ENCODE assay signal across 1 cellular context in genomic region chr5:109910874-109911273, GRCh38.
TF ChIP-seq lines count a peak whose summit lies in the region.

No MANE protein-coding gene starts in this region.

TF ChIP-seq in WTC11, 78 proteins besides CTCF, POLR2A, EP300 and RAD21 (continued from another document):
- TF ChIP-seq, protein P1, sequence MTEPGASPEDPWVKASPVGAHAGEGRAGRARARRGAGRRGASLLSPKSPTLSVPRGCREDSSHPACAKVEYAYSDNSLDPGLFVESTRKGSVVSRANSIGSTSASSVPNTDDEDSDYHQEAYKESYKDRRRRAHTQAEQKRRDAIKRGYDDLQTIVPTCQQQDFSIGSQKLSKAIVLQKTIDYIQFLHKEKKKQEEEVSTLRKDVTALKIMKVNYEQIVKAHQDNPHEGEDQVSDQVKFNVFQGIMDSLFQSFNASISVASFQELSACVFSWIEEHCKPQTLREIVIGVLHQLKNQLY (CRISPR knock-in tag; IDR thresholded peaks at IDR 0.05): no peak
- TF ChIP-seq, protein P2, sequence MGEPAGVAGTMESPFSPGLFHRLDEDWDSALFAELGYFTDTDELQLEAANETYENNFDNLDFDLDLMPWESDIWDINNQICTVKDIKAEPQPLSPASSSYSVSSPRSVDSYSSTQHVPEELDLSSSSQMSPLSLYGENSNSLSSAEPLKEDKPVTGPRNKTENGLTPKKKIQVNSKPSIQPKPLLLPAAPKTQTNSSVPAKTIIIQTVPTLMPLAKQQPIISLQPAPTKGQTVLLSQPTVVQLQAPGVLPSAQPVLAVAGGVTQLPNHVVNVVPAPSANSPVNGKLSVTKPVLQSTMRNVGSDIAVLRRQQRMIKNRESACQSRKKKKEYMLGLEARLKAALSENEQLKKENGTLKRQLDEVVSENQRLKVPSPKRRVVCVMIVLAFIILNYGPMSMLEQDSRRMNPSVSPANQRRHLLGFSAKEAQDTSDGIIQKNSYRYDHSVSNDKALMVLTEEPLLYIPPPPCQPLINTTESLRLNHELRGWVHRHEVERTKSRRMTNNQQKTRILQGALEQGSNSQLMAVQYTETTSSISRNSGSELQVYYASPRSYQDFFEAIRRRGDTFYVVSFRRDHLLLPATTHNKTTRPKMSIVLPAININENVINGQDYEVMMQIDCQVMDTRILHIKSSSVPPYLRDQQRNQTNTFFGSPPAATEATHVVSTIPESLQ (CRISPR knock-in tag; IDR thresholded peaks at IDR 0.05): no peak
- TF ChIP-seq, protein P3, sequence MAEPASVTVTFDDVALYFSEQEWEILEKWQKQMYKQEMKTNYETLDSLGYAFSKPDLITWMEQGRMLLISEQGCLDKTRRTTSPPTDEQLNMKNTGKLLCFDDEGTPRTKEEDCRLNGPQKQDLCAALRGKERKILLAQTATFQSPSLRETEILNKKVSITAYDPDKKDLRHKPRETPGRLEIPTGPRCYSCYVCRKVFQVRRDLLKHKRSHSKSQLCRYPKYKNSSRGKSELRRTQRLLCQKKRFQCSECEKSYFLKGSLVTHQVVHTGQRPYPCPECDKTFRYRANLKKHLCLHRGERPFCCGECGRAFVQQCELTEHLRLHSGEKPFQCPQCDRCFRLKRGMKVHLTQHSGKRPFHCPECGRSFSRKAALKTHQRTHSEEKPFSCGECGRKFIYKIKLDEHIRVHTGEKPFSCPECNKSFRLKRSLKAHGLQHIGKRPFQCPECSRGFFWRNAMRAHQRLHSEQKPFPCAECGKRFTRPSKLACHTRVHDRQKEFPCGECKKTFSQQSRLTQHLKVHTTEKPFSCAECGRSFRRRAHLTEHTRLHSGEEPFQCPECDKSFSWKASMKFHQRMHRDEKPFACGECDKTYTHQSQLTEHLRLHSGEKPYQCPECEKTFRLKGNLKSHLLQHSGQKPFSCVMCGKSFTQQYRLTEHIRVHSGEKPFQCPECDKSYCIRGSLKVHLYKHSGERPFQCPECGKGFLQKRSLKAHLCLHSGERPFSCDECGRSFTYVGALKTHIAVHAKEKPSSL (CRISPR knock-in tag; conservative IDR thresholded peaks at IDR 0.05): no peak
